ENCODE assay signal across 1 cellular context in the genomic region with DNA sequence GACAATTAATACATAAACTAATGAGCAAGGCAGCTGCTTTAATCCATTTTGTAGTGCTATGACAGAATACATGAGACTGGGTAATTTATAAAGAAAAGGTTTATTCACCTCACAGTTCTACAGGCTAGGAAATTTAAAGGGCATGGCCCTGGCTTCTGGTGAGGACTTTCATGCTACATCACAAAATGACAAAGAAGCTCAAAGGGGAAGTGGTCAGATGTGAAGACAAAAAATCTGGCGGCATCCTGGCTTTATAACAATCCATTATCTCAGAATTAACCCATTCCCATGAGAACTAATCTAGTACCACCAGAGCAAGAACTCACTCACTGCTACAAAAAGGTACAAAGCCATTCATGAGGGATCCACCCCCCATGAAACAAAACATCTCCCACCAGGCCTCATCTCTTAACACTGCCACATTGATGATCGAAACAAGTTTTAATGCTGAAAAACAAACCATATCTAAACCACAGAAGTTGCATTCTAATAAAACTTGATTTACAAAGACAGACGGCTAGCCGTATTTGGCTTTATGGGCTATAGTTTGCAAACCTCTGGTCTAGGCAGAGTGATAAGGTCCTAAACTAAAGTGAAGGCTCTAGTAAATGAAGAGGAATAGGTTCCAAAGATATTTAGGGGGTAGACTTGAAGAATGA.
TF ChIP-seq lines count a peak whose summit lies in the region.

No MANE protein-coding gene starts in this region.

TF ChIP-seq in HEK293, 187 proteins besides CTCF, POLR2A, EP300 and RAD21 (continued from another document):
- TF ChIP-seq, protein P1, sequence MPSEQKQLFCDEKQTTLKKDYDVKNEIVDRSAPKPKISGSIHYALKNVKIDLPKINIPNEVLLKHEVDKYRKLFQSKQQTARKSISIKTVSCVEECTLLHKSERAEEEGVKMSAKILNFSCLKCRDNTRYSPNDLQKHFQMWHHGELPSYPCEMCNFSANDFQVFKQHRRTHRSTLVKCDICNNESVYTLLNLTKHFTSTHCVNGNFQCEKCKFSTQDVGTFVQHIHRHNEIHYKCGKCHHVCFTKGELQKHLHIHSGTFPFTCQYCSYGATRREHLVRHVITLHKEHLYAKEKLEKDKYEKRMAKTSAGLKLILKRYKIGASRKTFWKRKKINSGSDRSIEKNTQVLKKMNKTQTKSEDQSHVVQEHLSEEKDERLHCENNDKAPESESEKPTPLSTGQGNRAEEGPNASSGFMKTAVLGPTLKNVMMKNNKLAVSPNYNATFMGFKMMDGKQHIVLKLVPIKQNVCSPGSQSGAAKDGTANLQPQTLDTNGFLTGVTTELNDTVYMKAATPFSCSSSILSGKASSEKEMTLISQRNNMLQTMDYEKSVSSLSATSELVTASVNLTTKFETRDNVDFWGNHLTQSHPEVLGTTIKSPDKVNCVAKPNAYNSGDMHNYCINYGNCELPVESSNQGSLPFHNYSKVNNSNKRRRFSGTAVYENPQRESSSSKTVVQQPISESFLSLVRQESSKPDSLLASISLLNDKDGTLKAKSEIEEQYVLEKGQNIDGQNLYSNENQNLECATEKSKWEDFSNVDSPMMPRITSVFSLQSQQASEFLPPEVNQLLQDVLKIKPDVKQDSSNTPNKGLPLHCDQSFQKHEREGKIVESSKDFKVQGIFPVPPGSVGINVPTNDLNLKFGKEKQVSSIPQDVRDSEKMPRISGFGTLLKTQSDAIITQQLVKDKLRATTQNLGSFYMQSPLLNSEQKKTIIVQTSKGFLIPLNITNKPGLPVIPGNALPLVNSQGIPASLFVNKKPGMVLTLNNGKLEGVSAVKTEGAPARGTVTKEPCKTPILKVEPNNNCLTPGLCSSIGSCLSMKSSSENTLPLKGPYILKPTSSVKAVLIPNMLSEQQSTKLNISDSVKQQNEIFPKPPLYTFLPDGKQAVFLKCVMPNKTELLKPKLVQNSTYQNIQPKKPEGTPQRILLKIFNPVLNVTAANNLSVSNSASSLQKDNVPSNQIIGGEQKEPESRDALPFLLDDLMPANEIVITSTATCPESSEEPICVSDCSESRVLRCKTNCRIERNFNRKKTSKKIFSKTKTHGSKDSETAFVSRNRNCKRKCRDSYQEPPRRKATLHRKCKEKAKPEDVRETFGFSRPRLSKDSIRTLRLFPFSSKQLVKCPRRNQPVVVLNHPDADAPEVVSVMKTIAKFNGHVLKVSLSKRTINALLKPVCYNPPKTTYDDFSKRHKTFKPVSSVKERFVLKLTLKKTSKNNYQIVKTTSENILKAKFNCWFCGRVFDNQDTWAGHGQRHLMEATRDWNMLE (tag by site-specific recombination; conservative IDR thresholded peaks at IDR 0.05; ENCODE audit: low read depth) = no peak
- no peak for TF ChIP-seq ZNF214 (tag by site-specific recombination; IDR thresholded peaks at IDR 0.05; ENCODE audit: borderline replicate concordance)
- TF ChIP-seq, protein P2, sequence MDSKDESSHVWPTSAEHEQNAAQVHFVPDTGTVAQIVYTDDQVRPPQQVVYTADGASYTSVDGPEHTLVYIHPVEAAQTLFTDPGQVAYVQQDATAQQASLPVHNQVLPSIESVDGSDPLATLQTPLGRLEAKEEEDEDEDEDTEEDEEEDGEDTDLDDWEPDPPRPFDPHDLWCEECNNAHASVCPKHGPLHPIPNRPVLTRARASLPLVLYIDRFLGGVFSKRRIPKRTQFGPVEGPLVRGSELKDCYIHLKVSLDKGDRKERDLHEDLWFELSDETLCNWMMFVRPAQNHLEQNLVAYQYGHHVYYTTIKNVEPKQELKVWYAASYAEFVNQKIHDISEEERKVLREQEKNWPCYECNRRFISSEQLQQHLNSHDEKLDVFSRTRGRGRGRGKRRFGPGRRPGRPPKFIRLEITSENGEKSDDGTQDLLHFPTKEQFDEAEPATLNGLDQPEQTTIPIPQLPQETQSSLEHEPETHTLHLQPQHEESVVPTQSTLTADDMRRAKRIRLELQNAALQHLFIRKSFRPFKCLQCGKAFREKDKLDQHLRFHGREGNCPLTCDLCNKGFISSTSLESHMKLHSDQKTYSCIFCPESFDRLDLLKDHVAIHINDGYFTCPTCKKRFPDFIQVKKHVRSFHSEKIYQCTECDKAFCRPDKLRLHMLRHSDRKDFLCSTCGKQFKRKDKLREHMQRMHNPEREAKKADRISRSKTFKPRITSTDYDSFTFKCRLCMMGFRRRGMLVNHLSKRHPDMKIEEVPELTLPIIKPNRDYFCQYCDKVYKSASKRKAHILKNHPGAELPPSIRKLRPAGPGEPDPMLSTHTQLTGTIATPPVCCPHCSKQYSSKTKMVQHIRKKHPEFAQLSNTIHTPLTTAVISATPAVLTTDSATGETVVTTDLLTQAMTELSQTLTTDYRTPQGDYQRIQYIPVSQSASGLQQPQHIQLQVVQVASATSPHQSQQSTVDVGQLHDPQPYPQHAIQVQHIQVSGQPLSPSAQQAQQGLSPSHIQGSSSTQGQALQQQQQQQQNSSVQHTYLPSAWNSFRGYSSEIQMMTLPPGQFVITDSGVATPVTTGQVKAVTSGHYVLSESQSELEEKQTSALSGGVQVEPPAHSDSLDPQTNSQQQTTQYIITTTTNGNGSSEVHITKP (tag by site-specific recombination; IDR thresholded peaks at IDR 0.05) = 0 out of 2 replicates have a peak, but pooled peaks have one; percentile 22
- TF ChIP-seq, protein P3, sequence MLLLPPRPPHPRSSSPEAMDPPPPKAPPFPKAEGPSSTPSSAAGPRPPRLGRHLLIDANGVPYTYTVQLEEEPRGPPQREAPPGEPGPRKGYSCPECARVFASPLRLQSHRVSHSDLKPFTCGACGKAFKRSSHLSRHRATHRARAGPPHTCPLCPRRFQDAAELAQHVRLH (tag by site-specific recombination; IDR thresholded peaks at IDR 0.05) = peak; percentile 78
- TF ChIP-seq, protein P4, sequence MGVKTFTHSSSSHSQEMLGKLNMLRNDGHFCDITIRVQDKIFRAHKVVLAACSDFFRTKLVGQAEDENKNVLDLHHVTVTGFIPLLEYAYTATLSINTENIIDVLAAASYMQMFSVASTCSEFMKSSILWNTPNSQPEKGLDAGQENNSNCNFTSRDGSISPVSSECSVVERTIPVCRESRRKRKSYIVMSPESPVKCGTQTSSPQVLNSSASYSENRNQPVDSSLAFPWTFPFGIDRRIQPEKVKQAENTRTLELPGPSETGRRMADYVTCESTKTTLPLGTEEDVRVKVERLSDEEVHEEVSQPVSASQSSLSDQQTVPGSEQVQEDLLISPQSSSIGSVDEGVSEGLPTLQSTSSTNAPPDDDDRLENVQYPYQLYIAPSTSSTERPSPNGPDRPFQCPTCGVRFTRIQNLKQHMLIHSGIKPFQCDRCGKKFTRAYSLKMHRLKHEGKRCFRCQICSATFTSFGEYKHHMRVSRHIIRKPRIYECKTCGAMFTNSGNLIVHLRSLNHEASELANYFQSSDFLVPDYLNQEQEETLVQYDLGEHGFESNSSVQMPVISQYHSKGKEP (tag by site-specific recombination; IDR thresholded peaks at IDR 0.05) = peak; percentile 85
- TF ChIP-seq ZXDB (tag by site-specific recombination; IDR thresholded peaks at IDR 0.05) = peak; percentile 75
- TF ChIP-seq ZBTB17 (tag by site-specific recombination; IDR thresholded peaks at IDR 0.05) = no peak
- no peak for TF ChIP-seq ZNF335 (tag by site-specific recombination; conservative IDR thresholded peaks at IDR 0.05)
- no peak for TF ChIP-seq HOXD13 (CRISPR knock-in tag; IDR thresholded peaks at IDR 0.05; ENCODE audit: borderline replicate concordance)
- TF ChIP-seq, protein P5, sequence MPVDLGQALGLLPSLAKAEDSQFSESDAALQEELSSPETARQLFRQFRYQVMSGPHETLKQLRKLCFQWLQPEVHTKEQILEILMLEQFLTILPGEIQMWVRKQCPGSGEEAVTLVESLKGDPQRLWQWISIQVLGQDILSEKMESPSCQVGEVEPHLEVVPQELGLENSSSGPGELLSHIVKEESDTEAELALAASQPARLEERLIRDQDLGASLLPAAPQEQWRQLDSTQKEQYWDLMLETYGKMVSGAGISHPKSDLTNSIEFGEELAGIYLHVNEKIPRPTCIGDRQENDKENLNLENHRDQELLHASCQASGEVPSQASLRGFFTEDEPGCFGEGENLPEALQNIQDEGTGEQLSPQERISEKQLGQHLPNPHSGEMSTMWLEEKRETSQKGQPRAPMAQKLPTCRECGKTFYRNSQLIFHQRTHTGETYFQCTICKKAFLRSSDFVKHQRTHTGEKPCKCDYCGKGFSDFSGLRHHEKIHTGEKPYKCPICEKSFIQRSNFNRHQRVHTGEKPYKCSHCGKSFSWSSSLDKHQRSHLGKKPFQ (tag by site-specific recombination; IDR thresholded peaks at IDR 0.05) = 0 out of 2 replicates have a peak, but pooled peaks have one; percentile 20
- TF ChIP-seq FEZF1 (tag by site-specific recombination; IDR thresholded peaks at IDR 0.05) = peak; percentile 96
- TF ChIP-seq ZNF157 (tag by site-specific recombination; IDR thresholded peaks at IDR 0.05) = no peak
- TF ChIP-seq KLF9 (tag by site-specific recombination; IDR thresholded peaks at IDR 0.05; ENCODE audit: low read depth) = no peak
- TF ChIP-seq, protein P6, sequence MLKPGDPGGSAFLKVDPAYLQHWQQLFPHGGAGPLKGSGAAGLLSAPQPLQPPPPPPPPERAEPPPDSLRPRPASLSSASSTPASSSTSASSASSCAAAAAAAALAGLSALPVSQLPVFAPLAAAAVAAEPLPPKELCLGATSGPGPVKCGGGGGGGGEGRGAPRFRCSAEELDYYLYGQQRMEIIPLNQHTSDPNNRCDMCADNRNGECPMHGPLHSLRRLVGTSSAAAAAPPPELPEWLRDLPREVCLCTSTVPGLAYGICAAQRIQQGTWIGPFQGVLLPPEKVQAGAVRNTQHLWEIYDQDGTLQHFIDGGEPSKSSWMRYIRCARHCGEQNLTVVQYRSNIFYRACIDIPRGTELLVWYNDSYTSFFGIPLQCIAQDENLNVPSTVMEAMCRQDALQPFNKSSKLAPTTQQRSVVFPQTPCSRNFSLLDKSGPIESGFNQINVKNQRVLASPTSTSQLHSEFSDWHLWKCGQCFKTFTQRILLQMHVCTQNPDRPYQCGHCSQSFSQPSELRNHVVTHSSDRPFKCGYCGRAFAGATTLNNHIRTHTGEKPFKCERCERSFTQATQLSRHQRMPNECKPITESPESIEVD (tag by site-specific recombination; IDR thresholded peaks at IDR 0.05) = peak; percentile 77
- TF ChIP-seq ZBTB7A (tag by site-specific recombination; IDR thresholded peaks at IDR 0.05; ENCODE audit: low read depth) = no peak
- TF ChIP-seq MZF1 (tag by site-specific recombination; IDR thresholded peaks at IDR 0.05; ENCODE audit: borderline replicate concordance) = 0 out of 2 replicates have a peak, but pooled peaks have one; percentile 46
- TF ChIP-seq ZNF843 (tag by site-specific recombination; IDR thresholded peaks at IDR 0.05) = peak; percentile 93
- TF ChIP-seq, protein P7, sequence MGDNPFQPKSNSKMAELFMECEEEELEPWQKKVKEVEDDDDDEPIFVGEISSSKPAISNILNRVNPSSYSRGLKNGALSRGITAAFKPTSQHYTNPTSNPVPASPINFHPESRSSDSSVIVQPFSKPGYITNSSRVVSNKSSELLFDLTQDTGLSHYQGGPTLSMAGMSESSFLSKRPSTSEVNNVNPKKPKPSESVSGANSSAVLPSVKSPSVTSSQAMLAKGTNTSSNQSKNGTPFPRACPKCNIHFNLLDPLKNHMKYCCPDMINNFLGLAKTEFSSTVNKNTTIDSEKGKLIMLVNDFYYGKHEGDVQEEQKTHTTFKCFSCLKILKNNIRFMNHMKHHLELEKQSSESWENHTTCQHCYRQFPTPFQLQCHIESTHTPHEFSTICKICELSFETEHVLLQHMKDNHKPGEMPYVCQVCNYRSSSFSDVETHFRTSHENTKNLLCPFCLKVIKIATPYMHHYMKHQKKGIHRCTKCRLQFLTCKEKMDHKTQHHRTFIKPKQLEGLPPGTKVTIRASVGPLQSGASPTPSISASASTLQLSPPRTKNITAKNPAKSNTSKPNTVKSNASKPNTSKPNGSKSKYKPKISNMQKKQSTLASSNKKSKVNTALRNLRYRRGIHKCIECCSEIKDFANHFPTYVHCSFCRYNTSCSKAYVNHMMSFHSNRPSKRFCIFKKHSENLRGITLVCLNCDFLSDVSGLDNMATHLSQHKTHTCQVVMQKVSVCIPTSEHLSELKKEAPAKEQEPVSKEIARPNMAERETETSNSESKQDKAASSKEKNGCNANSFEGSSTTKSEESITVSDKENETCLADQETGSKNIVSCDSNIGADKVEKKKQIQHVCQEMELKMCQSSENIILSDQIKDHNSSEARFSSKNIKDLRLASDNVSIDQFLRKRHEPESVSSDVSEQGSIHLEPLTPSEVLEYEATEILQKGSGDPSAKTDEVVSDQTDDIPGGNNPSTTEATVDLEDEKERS (tag by site-specific recombination; IDR thresholded peaks at IDR 0.05) = no peak
- TF ChIP-seq GLIS1 (tag by site-specific recombination; IDR thresholded peaks at IDR 0.05) = peak; percentile 61
- TF ChIP-seq SP2 (tag by site-specific recombination; IDR thresholded peaks at IDR 0.05) = no peak
- TF ChIP-seq, protein P8, sequence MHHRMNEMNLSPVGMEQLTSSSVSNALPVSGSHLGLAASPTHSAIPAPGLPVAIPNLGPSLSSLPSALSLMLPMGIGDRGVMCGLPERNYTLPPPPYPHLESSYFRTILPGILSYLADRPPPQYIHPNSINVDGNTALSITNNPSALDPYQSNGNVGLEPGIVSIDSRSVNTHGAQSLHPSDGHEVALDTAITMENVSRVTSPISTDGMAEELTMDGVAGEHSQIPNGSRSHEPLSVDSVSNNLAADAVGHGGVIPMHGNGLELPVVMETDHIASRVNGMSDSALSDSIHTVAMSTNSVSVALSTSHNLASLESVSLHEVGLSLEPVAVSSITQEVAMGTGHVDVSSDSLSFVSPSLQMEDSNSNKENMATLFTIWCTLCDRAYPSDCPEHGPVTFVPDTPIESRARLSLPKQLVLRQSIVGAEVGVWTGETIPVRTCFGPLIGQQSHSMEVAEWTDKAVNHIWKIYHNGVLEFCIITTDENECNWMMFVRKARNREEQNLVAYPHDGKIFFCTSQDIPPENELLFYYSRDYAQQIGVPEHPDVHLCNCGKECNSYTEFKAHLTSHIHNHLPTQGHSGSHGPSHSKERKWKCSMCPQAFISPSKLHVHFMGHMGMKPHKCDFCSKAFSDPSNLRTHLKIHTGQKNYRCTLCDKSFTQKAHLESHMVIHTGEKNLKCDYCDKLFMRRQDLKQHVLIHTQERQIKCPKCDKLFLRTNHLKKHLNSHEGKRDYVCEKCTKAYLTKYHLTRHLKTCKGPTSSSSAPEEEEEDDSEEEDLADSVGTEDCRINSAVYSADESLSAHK (tag by site-specific recombination; IDR thresholded peaks at IDR 0.05) = peak; percentile 70
- peak; percentile 11; the same call in 1 of the 2 replicates for TF ChIP-seq IKZF3 (tag by site-specific recombination; IDR thresholded peaks at IDR 0.05)
- TF ChIP-seq ZNF133 (tag by site-specific recombination; IDR thresholded peaks at IDR 0.05) = no peak
- no peak for TF ChIP-seq ZNF837 (tag by site-specific recombination; IDR thresholded peaks at IDR 0.05)
- no peak for TF ChIP-seq TCF7L2 (IDR thresholded peaks at IDR 0.05; ENCODE audit: borderline replicate concordance, low read depth, low read length)
